1 cellular context compared by ENCODE assay signal in the genomic region with DNA sequence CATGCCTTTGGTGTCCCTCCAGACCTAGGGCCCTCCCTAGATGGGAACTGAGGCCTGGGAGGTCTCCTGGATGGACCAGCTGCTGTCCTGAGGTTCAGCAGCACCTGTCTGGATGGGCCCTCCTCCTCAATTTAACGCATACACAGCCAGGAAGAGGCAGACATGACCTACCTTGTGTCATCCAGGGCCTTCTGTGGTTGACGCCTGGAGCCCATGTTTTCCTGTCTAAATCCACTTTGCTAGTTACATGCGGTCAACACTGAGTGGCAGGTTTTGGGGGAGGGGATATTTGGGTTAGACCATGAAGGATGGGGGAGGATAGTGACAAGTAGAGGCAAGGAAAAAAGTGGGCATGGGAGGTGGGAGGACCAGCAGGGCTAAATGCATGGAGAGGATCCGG.
TF ChIP-seq lines count a peak whose summit lies in the region.

No MANE protein-coding gene starts in this region.

TF ChIP-seq in K562, 482 proteins besides CTCF, POLR2A, EP300 and RAD21:
- TF ChIP-seq CHD2 (IDR thresholded peaks at IDR 0.05; ENCODE audit: low read depth, low read length) (no peak), POLR2H (tag; IDR thresholded peaks at IDR 0.05; ENCODE audit: low read depth) (no peak), XRCC4 (IDR thresholded peaks at IDR 0.05; ENCODE audit: extremely low read depth, insufficient read depth, insufficient read length) (no peak), PHF21A (IDR thresholded peaks at IDR 0.05; ENCODE audit: borderline replicate concordance, low read depth) (no peak), MCM2 (IDR thresholded peaks at IDR 0.05; ENCODE audit: low read depth) (no peak)
- TF ChIP-seq, protein P1, sequence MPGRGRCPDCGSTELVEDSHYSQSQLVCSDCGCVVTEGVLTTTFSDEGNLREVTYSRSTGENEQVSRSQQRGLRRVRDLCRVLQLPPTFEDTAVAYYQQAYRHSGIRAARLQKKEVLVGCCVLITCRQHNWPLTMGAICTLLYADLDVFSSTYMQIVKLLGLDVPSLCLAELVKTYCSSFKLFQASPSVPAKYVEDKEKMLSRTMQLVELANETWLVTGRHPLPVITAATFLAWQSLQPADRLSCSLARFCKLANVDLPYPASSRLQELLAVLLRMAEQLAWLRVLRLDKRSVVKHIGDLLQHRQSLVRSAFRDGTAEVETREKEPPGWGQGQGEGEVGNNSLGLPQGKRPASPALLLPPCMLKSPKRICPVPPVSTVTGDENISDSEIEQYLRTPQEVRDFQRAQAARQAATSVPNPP (IDR thresholded peaks at IDR 0.05; ENCODE audit: borderline replicate concordance, insufficient read depth, insufficient read length), result no peak
- TF ChIP-seq, protein P2, sequence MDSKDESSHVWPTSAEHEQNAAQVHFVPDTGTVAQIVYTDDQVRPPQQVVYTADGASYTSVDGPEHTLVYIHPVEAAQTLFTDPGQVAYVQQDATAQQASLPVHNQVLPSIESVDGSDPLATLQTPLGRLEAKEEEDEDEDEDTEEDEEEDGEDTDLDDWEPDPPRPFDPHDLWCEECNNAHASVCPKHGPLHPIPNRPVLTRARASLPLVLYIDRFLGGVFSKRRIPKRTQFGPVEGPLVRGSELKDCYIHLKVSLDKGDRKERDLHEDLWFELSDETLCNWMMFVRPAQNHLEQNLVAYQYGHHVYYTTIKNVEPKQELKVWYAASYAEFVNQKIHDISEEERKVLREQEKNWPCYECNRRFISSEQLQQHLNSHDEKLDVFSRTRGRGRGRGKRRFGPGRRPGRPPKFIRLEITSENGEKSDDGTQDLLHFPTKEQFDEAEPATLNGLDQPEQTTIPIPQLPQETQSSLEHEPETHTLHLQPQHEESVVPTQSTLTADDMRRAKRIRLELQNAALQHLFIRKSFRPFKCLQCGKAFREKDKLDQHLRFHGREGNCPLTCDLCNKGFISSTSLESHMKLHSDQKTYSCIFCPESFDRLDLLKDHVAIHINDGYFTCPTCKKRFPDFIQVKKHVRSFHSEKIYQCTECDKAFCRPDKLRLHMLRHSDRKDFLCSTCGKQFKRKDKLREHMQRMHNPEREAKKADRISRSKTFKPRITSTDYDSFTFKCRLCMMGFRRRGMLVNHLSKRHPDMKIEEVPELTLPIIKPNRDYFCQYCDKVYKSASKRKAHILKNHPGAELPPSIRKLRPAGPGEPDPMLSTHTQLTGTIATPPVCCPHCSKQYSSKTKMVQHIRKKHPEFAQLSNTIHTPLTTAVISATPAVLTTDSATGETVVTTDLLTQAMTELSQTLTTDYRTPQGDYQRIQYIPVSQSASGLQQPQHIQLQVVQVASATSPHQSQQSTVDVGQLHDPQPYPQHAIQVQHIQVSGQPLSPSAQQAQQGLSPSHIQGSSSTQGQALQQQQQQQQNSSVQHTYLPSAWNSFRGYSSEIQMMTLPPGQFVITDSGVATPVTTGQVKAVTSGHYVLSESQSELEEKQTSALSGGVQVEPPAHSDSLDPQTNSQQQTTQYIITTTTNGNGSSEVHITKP (IDR thresholded peaks at IDR 0.05; ENCODE audit: partially characterized antibody), result peak; percentile 47
